11 cellular contexts compared by ENCODE assay signal in the genomic region with DNA sequence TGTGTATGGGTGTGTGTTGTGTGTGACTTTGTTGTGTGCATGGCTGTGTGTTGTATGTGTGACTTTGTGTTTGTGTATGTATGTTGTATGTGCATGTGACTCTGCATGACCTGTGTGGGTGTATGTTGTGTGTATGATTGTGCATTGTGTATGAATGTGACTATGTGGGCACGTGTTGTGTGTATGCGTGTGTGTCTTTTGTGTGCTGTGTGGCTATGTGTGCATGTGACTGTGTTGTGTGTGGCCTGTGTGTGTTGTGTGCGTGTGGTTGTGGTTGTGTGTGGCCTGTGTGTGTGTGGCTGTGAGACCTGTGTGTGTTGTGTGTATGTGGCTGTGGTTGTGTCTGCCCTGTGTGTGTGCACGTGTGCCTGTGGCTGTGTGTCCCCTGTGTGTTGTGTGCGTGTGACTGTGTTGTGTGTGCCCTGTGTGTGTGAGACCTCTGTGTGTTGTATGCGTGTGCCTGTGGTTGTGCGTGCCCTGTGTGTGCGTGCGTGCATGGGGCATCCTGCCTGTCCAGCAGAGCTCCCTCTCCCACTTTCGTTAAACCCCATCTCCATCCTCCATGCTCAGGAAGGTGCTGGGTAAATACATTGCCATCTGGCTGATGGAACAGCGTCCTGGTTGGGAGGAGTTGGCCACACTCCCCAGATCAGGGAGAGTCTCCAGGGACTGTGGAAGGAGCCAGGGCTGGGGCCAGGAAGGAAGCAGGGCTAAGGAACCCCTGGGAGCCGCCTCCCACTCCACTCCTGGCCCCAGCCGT.
DNase-seq lines count a peak whose midpoint lies in the region; ATAC-seq and TF ChIP-seq lines count a peak whose summit lies in the region.
"Had no signal": no experiment of that assay in that cellular context is flagged by ENCODE, and none has a peak within 500 bp of the region (broad histone marks: within the 10 kb centered on the region; RNA-seq: fewer than 3 reads in every experiment).

No MANE protein-coding gene starts in this region.

- H3K4me3 ChIP-seq in cardiac muscle cell: no peak overlapping the region
- H3K4me3 ChIP-seq: adrenal gland, SJSA1 had no signal

- peaks cover 9% of the 10 kb centered on the region for H3K36me3 Mint-ChIP-seq in type B pancreatic cell

- no peaks in the 10 kb centered on the region for H3K27me3 Mint-ChIP-seq in type B pancreatic cell

- DNase-seq in NCI-H2107 treated with DMSO at 0.1 percent for 48 hours (lab: John Stamatoyannopoulos, UW; ENCODE audit: unreplicated experiment) (peak; percentile 63), NCI-H2107 (lab: John Stamatoyannopoulos, UW) (no peak), RPMI7951 (ENCODE audit: low read depth) (peak; percentile 26), cardiac muscle cell (ENCODE audit: low read depth in 1 of 2, low spot score in 1 of 2) (peak in 1 of 2 donors; percentile 71), type B pancreatic cell (ENCODE audit: extremely low spot score, unreplicated experiment) (no peak), NCI-H1048 (lab: John Stamatoyannopoulos, UW) (no peak)
- DNase-seq: adrenal gland; stimulated activated CD4-positive, alpha-beta T cell treated with anti-CD3 and anti-CD28 coated beads, Interleukin-2, amount 100 ng/mL, for 48 hours had no signal

- no peaks in the 10 kb centered on the region for H3K9me3 ChIP-seq in cardiac muscle cell (ENCODE audit: low read depth)
- H3K9me3 ChIP-seq: adrenal gland, SJSA1 had no signal

- no peaks in the 10 kb centered on the region for H3K9me3 Mint-ChIP-seq in type B pancreatic cell

- H3K4me3 Mint-ChIP-seq in type B pancreatic cell: peak overlapping the region; percentile 47

- ATAC-seq in GM18861 (IDR thresholded peaks at IDR 0.05; ENCODE audit: unreplicated experiment) (no peak), HG02970 (IDR thresholded peaks at IDR 0.05; ENCODE audit: low FRiP score, unreplicated experiment) (no peak)

- H3K4me1 Mint-ChIP-seq in type B pancreatic cell (ENCODE audit: unreplicated experiment): peaks cover 43% of the 10 kb centered on the region

- peak overlapping the region; percentile 70 for H3K27ac ChIP-seq in cardiac muscle cell
- H3K27ac ChIP-seq: adrenal gland, SJSA1 had no signal

- H3K4me1 ChIP-seq in cardiac muscle cell (ENCODE audit: low read depth): peaks cover 49% of the 10 kb centered on the region
- H3K4me1 ChIP-seq: SJSA1 had no signal

- H3K27ac Mint-ChIP-seq in type B pancreatic cell: peak overlapping the region; percentile 32

- no peaks in the 10 kb centered on the region for H3K36me3 ChIP-seq in cardiac muscle cell
- H3K36me3 ChIP-seq: adrenal gland, SJSA1 had no signal

- no peak for TF ChIP-seq CTCF in cardiac muscle cell (IDR thresholded peaks at IDR 0.05; ENCODE audit: low read depth, low read length)
- TF ChIP-seq CTCF in type B pancreatic cell (conservative IDR thresholded peaks at IDR 0.05): no peak

- no peaks in the 10 kb centered on the region for H3K27me3 ChIP-seq in cardiac muscle cell
- H3K27me3 ChIP-seq: adrenal gland, SJSA1 had no signal

Comparison
In these comparisons a context has a peak if more than half of its experiments do, and no peak if none do; other contexts are left out.
1. DNase-seq: peak in NCI-H2107 treated with DMSO at 0.1 percent for 48 hours (single experiment) and RPMI7951 (single experiment); none in NCI-H2107 (single experiment), type B pancreatic cell (single experiment) and NCI-H1048 (single experiment).